In genomic region chr17:17538417-17539391, GRCh38 we compare ENCODE assay signal across 1 cellular context.
TF ChIP-seq lines count a peak whose summit lies in the region.

No MANE protein-coding gene starts in this region.

TF ChIP-seq in HepG2, 621 proteins besides CTCF, POLR2A, EP300 and RAD21 (continues in another document):
- no peak for TF ChIP-seq ZNF407 (CRISPR knock-in tag; IDR thresholded peaks at IDR 0.05; ENCODE audit: not compliant biosample characterization)
- TF ChIP-seq, protein P1, sequence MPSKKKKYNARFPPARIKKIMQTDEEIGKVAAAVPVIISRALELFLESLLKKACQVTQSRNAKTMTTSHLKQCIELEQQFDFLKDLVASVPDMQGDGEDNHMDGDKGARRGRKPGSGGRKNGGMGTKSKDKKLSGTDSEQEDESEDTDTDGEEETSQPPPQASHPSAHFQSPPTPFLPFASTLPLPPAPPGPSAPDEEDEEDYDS (CRISPR knock-in tag; IDR thresholded peaks at IDR 0.05), result no peak
- TF ChIP-seq RELA (CRISPR knock-in tag; IDR thresholded peaks at IDR 0.05), result no peak
- TF ChIP-seq NR2F6 (IDR thresholded peaks at IDR 0.05), result peak; percentile 58; the same call in 1 of the 2 replicates
- TF ChIP-seq NR2F6 (CRISPR knock-in tag; IDR thresholded peaks at IDR 0.05), result peak; percentile 60; the same call in 1 of the 2 replicates
- no peak for TF ChIP-seq PHF5A (CRISPR knock-in tag; IDR thresholded peaks at IDR 0.05; ENCODE audit: low read depth, unreplicated experiment)
- peak; percentile 72; the same call in 1 of the 2 replicates for TF ChIP-seq ZNF430 (CRISPR knock-in tag; IDR thresholded peaks at IDR 0.05)
- no peak for TF ChIP-seq PHB2 (IDR thresholded peaks at IDR 0.05; ENCODE audit: partially characterized antibody)
- 0 out of 2 replicates have a peak, but pooled peaks have one; percentile 47 for TF ChIP-seq SNAPC5 (CRISPR knock-in tag; IDR thresholded peaks at IDR 0.05; ENCODE audit: borderline replicate concordance)
- peak; percentile 86 for TF ChIP-seq ZNF331 (CRISPR knock-in tag; IDR thresholded peaks at IDR 0.05)
- TF ChIP-seq ZBTB20 (CRISPR knock-in tag; IDR thresholded peaks at IDR 0.05; ENCODE audit: borderline replicate concordance, low read depth), result 0 out of 2 replicates have a peak, but pooled peaks have one; percentile 27
- TF ChIP-seq TCF7L2 (IDR thresholded peaks at IDR 0.05; ENCODE audit: low read depth, low read length), result no peak
- TF ChIP-seq HNF1B (CRISPR knock-in tag; IDR thresholded peaks at IDR 0.05), result peak; percentile 78
- no peak for TF ChIP-seq ZNF644 (CRISPR knock-in tag; IDR thresholded peaks at IDR 0.05; ENCODE audit: low read depth)
- TF ChIP-seq DR1 (CRISPR knock-in tag; IDR thresholded peaks at IDR 0.05), result no peak
- TF ChIP-seq GABPA (IDR thresholded peaks at IDR 0.05; ENCODE audit: low read depth, low read length), result no peak
- TF ChIP-seq GABPA (CRISPR knock-in tag; IDR thresholded peaks at IDR 0.05; ENCODE audit: low read depth), result peak; percentile 39; the same call in 1 of the 2 replicates
- no peak for TF ChIP-seq MAZ (IDR thresholded peaks at IDR 0.05; ENCODE audit: borderline replicate concordance, low read depth, low read length)
- no peak for TF ChIP-seq MAZ (CRISPR knock-in tag; IDR thresholded peaks at IDR 0.05; ENCODE audit: low read depth)
- TF ChIP-seq KLF9 (CRISPR knock-in tag; IDR thresholded peaks at IDR 0.05; ENCODE audit: low read depth), result no peak
- TF ChIP-seq ATF1 (CRISPR knock-in tag; IDR thresholded peaks at IDR 0.05), result no peak
- TF ChIP-seq, protein P2, sequence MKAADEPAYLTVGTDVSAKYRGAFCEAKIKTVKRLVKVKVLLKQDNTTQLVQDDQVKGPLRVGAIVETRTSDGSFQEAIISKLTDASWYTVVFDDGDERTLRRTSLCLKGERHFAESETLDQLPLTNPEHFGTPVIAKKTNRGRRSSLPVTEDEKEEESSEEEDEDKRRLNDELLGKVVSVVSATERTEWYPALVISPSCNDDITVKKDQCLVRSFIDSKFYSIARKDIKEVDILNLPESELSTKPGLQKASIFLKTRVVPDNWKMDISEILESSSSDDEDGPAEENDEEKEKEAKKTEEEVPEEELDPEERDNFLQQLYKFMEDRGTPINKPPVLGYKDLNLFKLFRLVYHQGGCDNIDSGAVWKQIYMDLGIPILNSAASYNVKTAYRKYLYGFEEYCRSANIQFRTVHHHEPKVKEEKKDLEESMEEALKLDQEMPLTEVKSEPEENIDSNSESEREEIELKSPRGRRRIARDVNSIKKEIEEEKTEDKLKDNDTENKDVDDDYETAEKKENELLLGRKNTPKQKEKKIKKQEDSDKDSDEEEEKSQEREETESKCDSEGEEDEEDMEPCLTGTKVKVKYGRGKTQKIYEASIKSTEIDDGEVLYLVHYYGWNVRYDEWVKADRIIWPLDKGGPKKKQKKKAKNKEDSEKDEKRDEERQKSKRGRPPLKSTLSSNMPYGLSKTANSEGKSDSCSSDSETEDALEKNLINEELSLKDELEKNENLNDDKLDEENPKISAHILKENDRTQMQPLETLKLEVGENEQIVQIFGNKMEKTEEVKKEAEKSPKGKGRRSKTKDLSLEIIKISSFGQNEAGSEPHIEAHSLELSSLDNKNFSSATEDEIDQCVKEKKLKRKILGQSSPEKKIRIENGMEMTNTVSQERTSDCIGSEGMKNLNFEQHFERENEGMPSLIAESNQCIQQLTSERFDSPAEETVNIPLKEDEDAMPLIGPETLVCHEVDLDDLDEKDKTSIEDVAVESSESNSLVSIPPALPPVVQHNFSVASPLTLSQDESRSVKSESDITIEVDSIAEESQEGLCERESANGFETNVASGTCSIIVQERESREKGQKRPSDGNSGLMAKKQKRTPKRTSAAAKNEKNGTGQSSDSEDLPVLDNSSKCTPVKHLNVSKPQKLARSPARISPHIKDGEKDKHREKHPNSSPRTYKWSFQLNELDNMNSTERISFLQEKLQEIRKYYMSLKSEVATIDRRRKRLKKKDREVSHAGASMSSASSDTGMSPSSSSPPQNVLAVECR (CRISPR knock-in tag; IDR thresholded peaks at IDR 0.05; ENCODE audit: borderline replicate concordance), result peak; percentile 34; the same call in 1 of the 2 replicates
- TF ChIP-seq, protein P3, sequence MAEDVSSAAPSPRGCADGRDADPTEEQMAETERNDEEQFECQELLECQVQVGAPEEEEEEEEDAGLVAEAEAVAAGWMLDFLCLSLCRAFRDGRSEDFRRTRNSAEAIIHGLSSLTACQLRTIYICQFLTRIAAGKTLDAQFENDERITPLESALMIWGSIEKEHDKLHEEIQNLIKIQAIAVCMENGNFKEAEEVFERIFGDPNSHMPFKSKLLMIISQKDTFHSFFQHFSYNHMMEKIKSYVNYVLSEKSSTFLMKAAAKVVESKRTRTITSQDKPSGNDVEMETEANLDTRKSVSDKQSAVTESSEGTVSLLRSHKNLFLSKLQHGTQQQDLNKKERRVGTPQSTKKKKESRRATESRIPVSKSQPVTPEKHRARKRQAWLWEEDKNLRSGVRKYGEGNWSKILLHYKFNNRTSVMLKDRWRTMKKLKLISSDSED (CRISPR knock-in tag; IDR thresholded peaks at IDR 0.05), result no peak
- TF ChIP-seq ZNF580 (CRISPR knock-in tag; IDR thresholded peaks at IDR 0.05; ENCODE audit: borderline replicate concordance, low read depth), result peak; percentile 50; the same call in 1 of the 2 replicates
- no peak for TF ChIP-seq KLF12 (CRISPR knock-in tag; IDR thresholded peaks at IDR 0.05; ENCODE audit: borderline replicate concordance)
- TF ChIP-seq PPARG (CRISPR knock-in tag; conservative IDR thresholded peaks at IDR 0.05), result peak; percentile 68; the same call in 1 of the 2 replicates
- no peak for TF ChIP-seq HCFC1 (IDR thresholded peaks at IDR 0.05; ENCODE audit: low read depth, low read length)
- TF ChIP-seq SRF (IDR thresholded peaks at IDR 0.05; ENCODE audit: low read depth, low read length), result peak; percentile 98
- TF ChIP-seq ZNF224 (CRISPR knock-in tag; IDR thresholded peaks at IDR 0.05), result 0 out of 2 replicates have a peak, but pooled peaks have one; percentile 38
- TF ChIP-seq MIER3 (CRISPR knock-in tag; IDR thresholded peaks at IDR 0.05; ENCODE audit: borderline replicate concordance), result peak; percentile 77; the same call in 1 of the 2 replicates
- TF ChIP-seq HMG20A (CRISPR knock-in tag; IDR thresholded peaks at IDR 0.05; ENCODE audit: borderline replicate concordance), result peak; percentile 97
- no peak for TF ChIP-seq ZNF101 (CRISPR knock-in tag; IDR thresholded peaks at IDR 0.05; ENCODE audit: borderline replicate concordance, low read depth)
- no peak for TF ChIP-seq MED8 (CRISPR knock-in tag; IDR thresholded peaks at IDR 0.05; ENCODE audit: insufficient replicate concordance)
- TF ChIP-seq, protein P4, sequence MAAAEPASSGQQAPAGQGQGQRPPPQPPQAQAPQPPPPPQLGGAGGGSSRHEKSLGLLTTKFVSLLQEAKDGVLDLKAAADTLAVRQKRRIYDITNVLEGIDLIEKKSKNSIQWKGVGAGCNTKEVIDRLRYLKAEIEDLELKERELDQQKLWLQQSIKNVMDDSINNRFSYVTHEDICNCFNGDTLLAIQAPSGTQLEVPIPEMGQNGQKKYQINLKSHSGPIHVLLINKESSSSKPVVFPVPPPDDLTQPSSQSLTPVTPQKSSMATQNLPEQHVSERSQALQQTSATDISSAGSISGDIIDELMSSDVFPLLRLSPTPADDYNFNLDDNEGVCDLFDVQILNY (CRISPR knock-in tag; conservative IDR thresholded peaks at IDR 0.05), result no peak
- no peak for TF ChIP-seq ZBTB44 (CRISPR knock-in tag; IDR thresholded peaks at IDR 0.05)
- peak; percentile 55 for TF ChIP-seq PATZ1 (CRISPR knock-in tag; IDR thresholded peaks at IDR 0.05)
- peak; percentile 82 for TF ChIP-seq DPF2 (CRISPR knock-in tag; IDR thresholded peaks at IDR 0.05; ENCODE audit: borderline replicate concordance, low read depth)
- TF ChIP-seq RCOR2 (CRISPR knock-in tag; IDR thresholded peaks at IDR 0.05), result peak; percentile 81
